ENCODE assay signal across 9 cellular contexts in the genomic region with DNA sequence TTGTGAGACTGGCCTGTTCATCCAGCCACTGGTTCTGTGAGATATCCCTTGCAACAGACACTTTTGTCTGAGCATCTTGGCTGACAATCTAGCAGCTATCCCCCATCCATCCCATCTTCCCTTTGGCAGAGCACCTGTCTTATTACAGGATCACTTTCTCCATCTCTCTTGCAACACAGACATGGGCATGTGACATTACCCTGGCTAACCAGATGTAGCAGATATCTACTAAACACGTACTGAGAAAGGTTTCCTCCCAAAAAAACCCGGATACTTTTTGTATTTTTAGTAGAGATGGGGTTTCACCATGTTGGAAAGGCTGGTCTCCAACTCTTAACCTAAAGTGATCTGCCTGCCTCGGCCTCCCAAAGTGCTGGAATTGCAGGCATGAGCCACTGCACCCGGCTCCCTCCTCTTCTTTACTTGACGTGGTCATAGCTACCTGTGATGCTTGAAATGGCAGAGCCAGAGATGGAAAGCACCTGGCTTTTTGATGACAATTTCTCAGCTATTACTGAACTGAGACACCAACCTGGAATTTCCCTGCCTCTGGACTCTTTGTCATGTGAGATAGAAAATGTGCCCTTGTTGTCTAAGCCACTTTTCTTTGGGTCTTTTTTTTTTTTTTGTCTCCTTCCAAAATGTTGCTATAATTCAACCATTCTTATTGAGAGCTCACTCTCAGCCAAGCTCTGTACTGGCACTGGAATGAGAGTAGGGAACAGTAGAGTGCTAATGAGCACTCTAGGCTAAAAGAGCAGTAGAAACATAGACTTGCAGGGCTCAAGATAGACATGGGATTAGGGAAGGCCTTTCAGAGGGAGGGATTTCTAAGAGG. TPM values are rescaled to one million over a fixed set of nuclear protein-coding genes. Genes with fewer than 3 reads are reported as not detected.
DNase-seq lines count a peak whose midpoint lies in the region; TF ChIP-seq lines count a peak whose summit lies in the region.
"Had no signal": no experiment of that assay in that cellular context is flagged by ENCODE, and none has a peak within 500 bp of the region (broad histone marks: within the 10 kb centered on the region; RNA-seq: fewer than 3 reads in every experiment).

No MANE protein-coding gene starts in this region.

- H3K27me3 ChIP-seq in KMS-11 (ENCODE audit: insufficient read depth, low read depth) (no peaks in the 10 kb centered on the region), vagina (no peaks in the 10 kb centered on the region), brain microvascular endothelial cell (replicated peaks) (no peaks in the 10 kb centered on the region), GM23248 (replicated peaks; ENCODE audit: insufficient read depth) (no peaks in the 10 kb centered on the region)

- H3K27me3 Mint-ChIP-seq in activated naive CD4-positive, alpha-beta T cell treated with anti-CD3 and anti-CD28 coated beads, Interleukin-2, amount 50 U/mL, for 24 hours = no peaks in the 10 kb centered on the region

- H3K79me2 ChIP-seq in KMS-11 (ENCODE audit: insufficient read depth, low read depth) (peaks cover 59% of the 10 kb centered on the region), GM23248 (ENCODE audit: insufficient read depth) (peaks cover 75% of the 10 kb centered on the region)

- peak; percentile 71 for DNase-seq in stimulated activated CD4-positive, alpha-beta T cell treated with anti-CD3 and anti-CD28 coated beads, Interleukin-4, amount 100 ng/mL, for 24 hours
- no peak for DNase-seq in vagina (ENCODE audit: extremely low spot score in 2 of 2)
- DNase-seq in SW 1271 (lab: John Stamatoyannopoulos, UW) = no peak
- DNase-seq in brain microvascular endothelial cell = no peak
- DNase-seq in GM23248 = no peak

- H3K4me3 ChIP-seq in KMS-11 (IDR thresholded peaks at IDR 0.05; ENCODE audit: insufficient read depth, low read depth, low read length) = no peak overlapping the region
- no peak overlapping the region for H3K4me3 ChIP-seq in vagina
- no peak overlapping the region for H3K4me3 ChIP-seq in brain microvascular endothelial cell (ENCODE audit: low read depth, low read length)
- no peak overlapping the region for H3K4me3 ChIP-seq in GM23248

- intact Hi-C loops in vagina (cut with DNase I) = no loop called here

- WGBS in GM23248 (ENCODE audit: low coverage in 1 of 2, low lambda C conversion rate in 2 of 2, missing lambda C conversion rate in 2 of 2), 2 experiments = 65 to 69% methylated on average over 5 of the region's 5 CpGs

- TF ChIP-seq POLR2A in GM18951 (IDR thresholded peaks at IDR 0.05; ENCODE audit: extremely low read depth, insufficient read depth, insufficient read length) (peak; percentile 30), vagina (IDR thresholded peaks at IDR 0.05) (no peak)

- peak overlapping the region; percentile 70 for H3K4me3 Mint-ChIP-seq in activated naive CD4-positive, alpha-beta T cell treated with anti-CD3 and anti-CD28 coated beads, Interleukin-2, amount 50 U/mL, for 24 hours
- H3K4me3 Mint-ChIP-seq: neural crest cell had no signal

- no peaks in the 10 kb centered on the region for H3K9me3 ChIP-seq in vagina
- no peaks in the 10 kb centered on the region for H3K9me3 ChIP-seq in GM23248 (ENCODE audit: low read depth)

- peaks cover 15% of the 10 kb centered on the region for H3K36me3 Mint-ChIP-seq in activated naive CD4-positive, alpha-beta T cell treated with anti-CD3 and anti-CD28 coated beads, Interleukin-2, amount 50 U/mL, for 24 hours

- TF ChIP-seq CTCF in KMS-11 (conservative IDR thresholded peaks at IDR 0.05; ENCODE audit: low read depth, low read length) (no peak), vagina (IDR thresholded peaks at IDR 0.05) (no peak), brain microvascular endothelial cell (IDR thresholded peaks at IDR 0.05; ENCODE audit: low read depth, low read length, missing control alignments) (no peak)

- H4K20me1 ChIP-seq in KMS-11 (ENCODE audit: insufficient read depth) = no peaks in the 10 kb centered on the region
- no peaks in the 10 kb centered on the region for H4K20me1 ChIP-seq in GM23248 (ENCODE audit: insufficient read depth)

- in situ Hi-C loops in GM18951 (cut with MboI; ENCODE audit: low sequenced_read_pairs, unreplicated experiment) = no loop called here
- in situ Hi-C loops in brain microvascular endothelial cell (cut with HindIII; ENCODE audit: low pct_ligation_motif_present, low sequenced_read_pairs) = no loop called here
- in situ Hi-C loops in GM23248 (cut with MboI) = no loop called here

- peak overlapping the region; percentile 99 for H3K27ac Mint-ChIP-seq in activated naive CD4-positive, alpha-beta T cell treated with anti-CD3 and anti-CD28 coated beads, Interleukin-2, amount 50 U/mL, for 24 hours

- peaks cover 90% of the 10 kb centered on the region for H3K4me1 Mint-ChIP-seq in activated naive CD4-positive, alpha-beta T cell treated with anti-CD3 and anti-CD28 coated beads, Interleukin-2, amount 50 U/mL, for 24 hours
- H3K4me1 Mint-ChIP-seq: neural crest cell had no signal

- H2AFZ ChIP-seq in KMS-11 (ENCODE audit: low read depth) (no peak overlapping the region), GM23248 (no peak overlapping the region)

- H3K36me3 ChIP-seq in KMS-11 (ENCODE audit: insufficient read depth) = no peaks in the 10 kb centered on the region
- H3K36me3 ChIP-seq in vagina = no peaks in the 10 kb centered on the region
- H3K36me3 ChIP-seq in brain microvascular endothelial cell (replicated peaks) = no peaks in the 10 kb centered on the region
- H3K36me3 ChIP-seq in GM23248 (ENCODE audit: low read depth) = no peaks in the 10 kb centered on the region

- H3K27ac ChIP-seq in KMS-11 = peak overlapping the region; percentile 99
- H3K27ac ChIP-seq in vagina = no peak overlapping the region
- no peak overlapping the region for H3K27ac ChIP-seq in brain microvascular endothelial cell
- H3K27ac ChIP-seq in GM23248 = no peak overlapping the region

- peak overlapping the region; percentile 78 for H3K9ac ChIP-seq in KMS-11
- no peak overlapping the region for H3K9ac ChIP-seq in GM23248

- peak overlapping the region; percentile 100 for H3K4me2 ChIP-seq in KMS-11
- no peak overlapping the region for H3K4me2 ChIP-seq in GM23248 (ENCODE audit: unreplicated experiment)

- no peaks in the 10 kb centered on the region for H3F3A ChIP-seq in GM23248 (ENCODE audit: insufficient read depth)

- no peaks in the 10 kb centered on the region for H3K9me2 ChIP-seq in GM23248 (ENCODE audit: insufficient read depth)

- no peaks in the 10 kb centered on the region for H3K9me3 Mint-ChIP-seq in activated naive CD4-positive, alpha-beta T cell treated with anti-CD3 and anti-CD28 coated beads, Interleukin-2, amount 50 U/mL, for 24 hours
- H3K9me3 Mint-ChIP-seq: neural crest cell had no signal

- H3K4me1 ChIP-seq in KMS-11 (ENCODE audit: low read depth, poor library complexity, severe bottlenecking) (peaks cover 74% of the 10 kb centered on the region), vagina (peaks cover 10% of the 10 kb centered on the region), GM23248 (ENCODE audit: insufficient read depth) (no peaks in the 10 kb centered on the region)

RNA-seq across cellular contexts. Expression of a gene that starts 32.6 kb away (rescaled TPM):
- total RNA-seq in vagina = 47.1 TPM
- 18.8 and 22.6 TPM in 2 replicates for total RNA-seq in GM23248 (2014; rRNA removed; shearing (Covaris generic))
- 17.8 TPM in 2 replicates for polyA plus RNA-seq in GM23248 (2016; fragmentation: Nextera tagmentation; extraction: Ambion mirVana)

RNA-seq across cellular contexts. Expression of a gene that starts 43.3 kb away (rescaled TPM):
- 25.5 TPM for total RNA-seq in vagina
- total RNA-seq in GM23248 (2014; rRNA removed; shearing (Covaris generic)) = 18.9 and 22.9 TPM in 2 replicates
- polyA plus RNA-seq in GM23248 (2016; fragmentation: Nextera tagmentation; extraction: Ambion mirVana) = 8.0 and 8.5 TPM in 2 replicates
